ENCODE assay signal across 10 cellular contexts in the genomic region with DNA sequence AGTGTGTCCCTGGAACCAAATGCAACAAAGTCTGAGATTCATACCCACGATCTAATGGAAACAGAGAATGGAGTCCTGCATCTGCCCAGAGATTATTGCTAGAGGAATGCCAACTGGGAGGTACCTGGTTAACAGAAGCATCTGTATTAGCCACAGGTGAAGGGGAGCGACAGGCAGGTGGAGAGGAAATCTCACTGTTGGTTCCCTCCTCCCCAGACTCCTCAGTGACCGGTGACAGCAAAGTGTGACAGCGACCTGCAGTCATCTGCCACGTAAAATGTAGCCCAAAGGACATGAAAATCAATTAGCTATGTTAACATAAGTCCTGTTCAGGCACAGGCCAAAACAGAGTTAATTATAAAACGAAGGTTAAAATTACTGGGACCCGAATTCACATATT.
DNase-seq lines count a peak whose midpoint lies in the region; ATAC-seq and TF ChIP-seq lines count a peak whose summit lies in the region.
"Had no signal": no experiment of that assay in that cellular context is flagged by ENCODE, and none has a peak within 500 bp of the region (broad histone marks: within the 10 kb centered on the region; RNA-seq: fewer than 3 reads in every experiment).

No MANE protein-coding gene starts in this region.

- H3K27ac Mint-ChIP-seq in CD8-positive, alpha-beta memory T cell = peak overlapping the region; percentile 93 to 100 (median 98)
- H3K27ac Mint-ChIP-seq in natural killer cell treated with Interleukin-12 subunit alpha and Interleukin-12 subunit beta and Interleukin-15 and Interleukin-18, amount 100 ng/mL, for 72 hours = peak overlapping the region; percentile 89 to 100

- H3K9ac ChIP-seq in MM.1S (ENCODE audit: low read length) = peak overlapping the region; percentile 67; the same call in 1 of the 2 replicates

- peak overlapping the region; percentile 43; the same call in 1 of the 2 replicates for H2AFZ ChIP-seq in MM.1S (ENCODE audit: low read length)

- peak overlapping the region; percentile 95 to 100 (median 100) for H3K4me3 Mint-ChIP-seq in CD8-positive, alpha-beta memory T cell
- H3K4me3 Mint-ChIP-seq in natural killer cell treated with Interleukin-12 subunit alpha and Interleukin-12 subunit beta and Interleukin-15 and Interleukin-18, amount 100 ng/mL, for 72 hours = peak overlapping the region; percentile 90

- peaks cover 0 to 27% (median 9%) of the 10 kb centered on the region in 3 donors for H3K36me3 Mint-ChIP-seq in CD8-positive, alpha-beta memory T cell
- peaks cover 13% of the 10 kb centered on the region for H3K36me3 Mint-ChIP-seq in natural killer cell treated with Interleukin-12 subunit alpha and Interleukin-12 subunit beta and Interleukin-15 and Interleukin-18, amount 100 ng/mL, for 72 hours

- in situ Hi-C loops in transverse colon (cut with MboI; ENCODE audit: low pct_ligation_motif_present in 1 of 4, low pct_unique_long_range_greater_than_20kb in 1 of 4, low sequenced_read_pairs in 3 of 4) = no loop called here

- H3K27me3 Mint-ChIP-seq in CD8-positive, alpha-beta memory T cell = no peaks in the 10 kb centered on the region
- H3K27me3 Mint-ChIP-seq in natural killer cell treated with Interleukin-12 subunit alpha and Interleukin-12 subunit beta and Interleukin-15 and Interleukin-18, amount 100 ng/mL, for 72 hours = no peaks in the 10 kb centered on the region

- no peak for ATAC-seq in natural killer cell treated with Interleukin-12 subunit alpha and Interleukin-12 subunit beta and Interleukin-15 and Interleukin-18, amount 100 ng/mL, for 72 hours
- no peak for ATAC-seq in GM19023 (IDR thresholded peaks at IDR 0.05; ENCODE audit: unreplicated experiment)

- no peaks in the 10 kb centered on the region for H3K9me3 ChIP-seq in CD8-positive, alpha-beta memory T cell (ENCODE audit: low read length)
- H3K9me3 ChIP-seq in MM.1S (replicated peaks; ENCODE audit: insufficient read depth, low read length) = no peaks in the 10 kb centered on the region
- H3K9me3 ChIP-seq in transverse colon = no peaks in the 10 kb centered on the region

- no peak for TF ChIP-seq POLR2A in transverse colon (IDR thresholded peaks at IDR 0.05)

- no peaks in the 10 kb centered on the region for H3K36me3 ChIP-seq in CD8-positive, alpha-beta memory T cell (ENCODE audit: insufficient read depth, low read length)
- no peaks in the 10 kb centered on the region for H3K36me3 ChIP-seq in MM.1S (replicated peaks; ENCODE audit: insufficient read depth, low read length)
- no peaks in the 10 kb centered on the region for H3K36me3 ChIP-seq in transverse colon

- 66 to 88% methylated on average over 3 to 7 of the region's 7 CpGs for WGBS in transverse colon (ENCODE audit: low coverage in 1 of 2), 2 donors

- H3K27ac ChIP-seq in CD8-positive, alpha-beta memory T cell (ENCODE audit: low read depth, low read length) = no peak overlapping the region
- H3K27ac ChIP-seq in MM.1S (ENCODE audit: low read length) (peak overlapping the region; percentile 86; the same call in 1 of the 2 replicates), transverse colon (peak overlapping the region in 2 of 4 donors; percentile 87 to 89)

- intact Hi-C loops in transverse colon (cut with DNase I; ENCODE audit: low total_unique reads) = no loop called here

- CTCF ChIA-PET in CD8-positive, alpha-beta memory T cell (lab: Charles Lee) = interaction anchor here (0.7 to 4.5 kb wide), 9 partner anchors 8 to 133 kb away, joined by 3 to 80 read pairs (median 5); no protein-coding TSS in a partner anchor

- H4K20me1 ChIP-seq in MM.1S (ENCODE audit: insufficient read depth, low read length) = no peaks in the 10 kb centered on the region

- no peak for DNase-seq in CD8-positive, alpha-beta memory T cell
- DNase-seq in MM.1S = peak; percentile 21
- peak; percentile 30 for DNase-seq in cerebellum (ENCODE audit: low spot score)
- no peak for DNase-seq in natural killer cell treated with Interleukin-12 subunit alpha and Interleukin-12 subunit beta and Interleukin-15 and Interleukin-18, amount 100 ng/mL, for 72 hours (ENCODE audit: low spot score)
- no peak for DNase-seq in transverse colon
- DNase-seq in central memory CD4-positive, alpha-beta T cell = no peak
- no peak for DNase-seq in NCI-H345 (lab: John Stamatoyannopoulos, UW)
- DNase-seq: activated CD4-positive, alpha-beta T cell treated with anti-CD3 and anti-CD28 coated beads, Interleukin-2, amount 50 U/mL, for 1 hour; NCI-H187 treated with DMSO at 0.1 percent for 48 hours had no signal

- POLR2A ChIA-PET in CD8-positive, alpha-beta memory T cell (lab: Charles Lee) = no interaction called here

- H3K9me3 Mint-ChIP-seq in CD8-positive, alpha-beta memory T cell = no peaks in the 10 kb centered on the region
- no peaks in the 10 kb centered on the region for H3K9me3 Mint-ChIP-seq in natural killer cell treated with Interleukin-12 subunit alpha and Interleukin-12 subunit beta and Interleukin-15 and Interleukin-18, amount 100 ng/mL, for 72 hours

- TF ChIP-seq CTCF in MM.1S (IDR thresholded peaks at IDR 0.05; ENCODE audit: low read length) (no peak), transverse colon (IDR thresholded peaks at IDR 0.05) (no peak)

- H3K9me2 ChIP-seq in MM.1S (replicated peaks; ENCODE audit: insufficient read depth, low read length) = no peaks in the 10 kb centered on the region

- peaks cover 39 to 62% (median 57%) of the 10 kb centered on the region in 3 donors for H3K4me1 Mint-ChIP-seq in CD8-positive, alpha-beta memory T cell
- peaks cover 30 to 45% of the 10 kb centered on the region in 2 donors for H3K4me1 Mint-ChIP-seq in natural killer cell treated with Interleukin-12 subunit alpha and Interleukin-12 subunit beta and Interleukin-15 and Interleukin-18, amount 100 ng/mL, for 72 hours (ENCODE audit: low read depth in 2 of 2)

- peak overlapping the region; percentile 91 for H3K4me2 ChIP-seq in MM.1S (ENCODE audit: low read depth, low read length)

- TF ChIP-seq EP300 in transverse colon (IDR thresholded peaks at IDR 0.05; ENCODE audit: low read depth) = no peak

- H3K4me3 ChIP-seq in CD8-positive, alpha-beta memory T cell (ENCODE audit: low read length) = peak overlapping the region; percentile 97
- H3K4me3 ChIP-seq in MM.1S (ENCODE audit: low read length) (peak overlapping the region; percentile 84), transverse colon (no peak overlapping the region)

- H3K27me3 ChIP-seq in CD8-positive, alpha-beta memory T cell (ENCODE audit: insufficient read depth, low read length, poor library complexity, severe bottlenecking) = no peaks in the 10 kb centered on the region
- no peaks in the 10 kb centered on the region for H3K27me3 ChIP-seq in MM.1S (replicated peaks; ENCODE audit: insufficient read depth, low read length)
- H3K27me3 ChIP-seq in transverse colon = no peaks in the 10 kb centered on the region

- H3K4me1 ChIP-seq in CD8-positive, alpha-beta memory T cell (ENCODE audit: insufficient read depth, low read length) = peaks cover 31% of the 10 kb centered on the region
- no peaks in the 10 kb centered on the region; the same call in 1 of the 2 replicates for H3K4me1 ChIP-seq in MM.1S (ENCODE audit: low read length)
- H3K4me1 ChIP-seq in transverse colon = peaks cover 0 to 22% (median 3%) of the 10 kb centered on the region in 4 donors

- H3K79me2 ChIP-seq in MM.1S (ENCODE audit: low read length) = peaks cover 24% of the 10 kb centered on the region

- H3F3A ChIP-seq in MM.1S (ENCODE audit: insufficient read depth, low read length) = peaks cover 33% of the 10 kb centered on the region

Comparison
In these comparisons a context has a peak if more than half of its experiments do, and no peak if none do; other contexts are left out.
1. DNase-seq: peak in MM.1S (single experiment) and cerebellum (single experiment); none in CD8-positive, alpha-beta memory T cell (0 of 5), natural killer cell treated with Interleukin-12 subunit alpha and Interleukin-12 subunit beta and Interleukin-15 and Interleukin-18, amount 100 ng/mL, for 72 hours (single experiment), transverse colon (single experiment), central memory CD4-positive, alpha-beta T cell (single experiment) and NCI-H345 (single experiment).
2. H3K4me3 ChIP-seq: peak in CD8-positive, alpha-beta memory T cell (single experiment) and MM.1S (single experiment); none in transverse colon (0 of 4).